In genomic region chr3:105369501-105370371, GRCh38 we compare ENCODE assay signal across 1 cellular context.
TF ChIP-seq lines count a peak whose summit lies in the region.

No MANE protein-coding gene starts in this region.

TF ChIP-seq in SK-N-SH, 30 proteins besides CTCF, POLR2A, EP300 and RAD21 (continued from another document):
- TF ChIP-seq, protein P1, sequence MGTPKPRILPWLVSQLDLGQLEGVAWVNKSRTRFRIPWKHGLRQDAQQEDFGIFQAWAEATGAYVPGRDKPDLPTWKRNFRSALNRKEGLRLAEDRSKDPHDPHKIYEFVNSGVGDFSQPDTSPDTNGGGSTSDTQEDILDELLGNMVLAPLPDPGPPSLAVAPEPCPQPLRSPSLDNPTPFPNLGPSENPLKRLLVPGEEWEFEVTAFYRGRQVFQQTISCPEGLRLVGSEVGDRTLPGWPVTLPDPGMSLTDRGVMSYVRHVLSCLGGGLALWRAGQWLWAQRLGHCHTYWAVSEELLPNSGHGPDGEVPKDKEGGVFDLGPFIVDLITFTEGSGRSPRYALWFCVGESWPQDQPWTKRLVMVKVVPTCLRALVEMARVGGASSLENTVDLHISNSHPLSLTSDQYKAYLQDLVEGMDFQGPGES (IDR thresholded peaks at IDR 0.05; ENCODE audit: low read depth, low read length), result no peak
- no peak for TF ChIP-seq EZH2phosphoT487 (IDR thresholded peaks at IDR 0.05; ENCODE audit: borderline replicate concordance, low read depth)
- TF ChIP-seq MXI1 (IDR thresholded peaks at IDR 0.05; ENCODE audit: low read depth, low read length), result peak; percentile 23; the same call in 1 of the 2 replicates
- no peak for TF ChIP-seq USF2 (IDR thresholded peaks at IDR 0.05; ENCODE audit: borderline replicate concordance, low read depth, low read length)
- TF ChIP-seq SMC3 (IDR thresholded peaks at IDR 0.05; ENCODE audit: low read depth, low read length), result peak; percentile 74
